ENCODE assay signal across 22 cellular contexts in genomic region chr6:150146436-150146835, GRCh38. TPM values are rescaled to one million over a fixed set of nuclear protein-coding genes. Genes with fewer than 3 reads are reported as not detected.
"Had no signal": no experiment of that assay in that cellular context is flagged by ENCODE, and none has a peak within 500 bp of the region (broad histone marks: within the 10 kb centered on the region; RNA-seq: fewer than 3 reads in every experiment).

No MANE protein-coding gene starts in this region.

- H3K9me3 ChIP-seq: tibial nerve had no signal

- H3K36me3 ChIP-seq: tibial nerve had no signal

- H3K9me3 Mint-ChIP-seq: activated CD4-positive, alpha-beta memory T cell treated with anti-CD3 and anti-CD28 coated beads, Interleukin-2, amount 10 ng/mL, durations not matched to agents 7 days and 5 days; activated naive CD8-positive, alpha-beta T cell treated with anti-CD3 and anti-CD28 coated beads, Interleukin-2, amount 10 ng/mL, durations not matched to agents 7 days and 5 days; activated T-helper 17 cell treated with anti-CD3 and anti-CD28 coated beads, Interleukin-2, amount 50 U/mL, for 72 hours; nephron progenitor cell; T-cell had no signal

- H3K4me3 Mint-ChIP-seq: activated CD4-positive, alpha-beta memory T cell treated with anti-CD3 and anti-CD28 coated beads, Interleukin-2, amount 10 ng/mL, durations not matched to agents 7 days and 5 days; activated CD8-positive, alpha-beta memory T cell treated with anti-CD3 and anti-CD28 coated beads, Interleukin-2, amount 10 ng/mL, durations not matched to agents 7 days and 5 days; activated naive CD8-positive, alpha-beta T cell treated with anti-CD3 and anti-CD28 coated beads, Interleukin-2, amount 10 ng/mL, durations not matched to agents 7 days and 5 days; activated T-helper 17 cell treated with anti-CD3 and anti-CD28 coated beads, Interleukin-2, amount 50 U/mL, for 72 hours; nephron progenitor cell; T-cell had no signal

- DNase-seq: activated CD4-positive, alpha-beta memory T cell treated with anti-CD3 and anti-CD28 coated beads, Interleukin-2, amount 10 ng/mL, durations not matched to agents 7 days and 5 days; activated CD4-positive, alpha-beta T cell treated with anti-CD3 and anti-CD28 coated beads for 48 hours; activated CD4-positive, CD25-positive, alpha-beta regulatory T cell; activated CD8-positive, alpha-beta memory T cell treated with anti-CD3 and anti-CD28 coated beads, Interleukin-2, amount 10 ng/mL, durations not matched to agents 7 days and 5 days; activated naive CD4-positive, alpha-beta T cell treated with Interleukin-2 at 50 U/mL for 16 hours; activated naive CD8-positive, alpha-beta T cell treated with anti-CD3 and anti-CD28 coated beads, Interleukin-2, amount 10 ng/mL, durations not matched to agents 7 days and 5 days; amygdala; cortex of kidney; effector CD4-positive, alpha-beta T cell; hippocampal formation; islet precursor cell; midbrain; nephron progenitor cell; stimulated activated CD4-positive, alpha-beta T cell treated with anti-CD3 and anti-CD28 coated beads, Interleukin-2, amount 100 ng/mL, for 24 hours; stimulated activated naive CD4-positive, alpha-beta T cell treated with Interleukin-2 at 50 U/mL for 16 hours; T-cell; T-helper 9 cell had no signal

- H3K4me3 ChIP-seq: tibial nerve had no signal

- ATAC-seq: activated CD8-positive, alpha-beta memory T cell treated with anti-CD3 and anti-CD28 coated beads, Interleukin-2, amount 10 ng/mL, durations not matched to agents 7 days and 5 days; left lobe of liver; T-cell had no signal

- H3K27ac ChIP-seq: tibial nerve had no signal

- H3K27ac Mint-ChIP-seq: activated CD4-positive, alpha-beta memory T cell treated with anti-CD3 and anti-CD28 coated beads, Interleukin-2, amount 10 ng/mL, durations not matched to agents 7 days and 5 days; activated CD8-positive, alpha-beta memory T cell treated with anti-CD3 and anti-CD28 coated beads, Interleukin-2, amount 10 ng/mL, durations not matched to agents 7 days and 5 days; activated naive CD8-positive, alpha-beta T cell treated with anti-CD3 and anti-CD28 coated beads, Interleukin-2, amount 10 ng/mL, durations not matched to agents 7 days and 5 days; activated T-helper 17 cell treated with anti-CD3 and anti-CD28 coated beads, Interleukin-2, amount 50 U/mL, for 72 hours; nephron progenitor cell; T-cell had no signal

- H3K36me3 Mint-ChIP-seq: activated naive CD8-positive, alpha-beta T cell treated with anti-CD3 and anti-CD28 coated beads, Interleukin-2, amount 10 ng/mL, durations not matched to agents 7 days and 5 days; T-cell had no signal

- H3K4me1 Mint-ChIP-seq: activated T-helper 17 cell treated with anti-CD3 and anti-CD28 coated beads, Interleukin-2, amount 50 U/mL, for 72 hours had no signal

RNA-seq across cellular contexts. Expression of gene PPP1R14C, which starts 3.6 kb away (rescaled TPM):
- total RNA-seq: activated naive CD8-positive, alpha-beta T cell treated with anti-CD3 and anti-CD28 coated beads, Interleukin-2, amount 10 ng/mL, durations not matched to agents 7 days and 5 days; activated T-helper 17 cell treated with anti-CD3 and anti-CD28 coated beads, Interleukin-2, amount 50 U/mL, for 72 hours; fibroblast of villous mesenchyme; lung microvascular endothelial cell; T-cell had no signal
